ENCODE assay signal across 12 cellular contexts in the genomic region with DNA sequence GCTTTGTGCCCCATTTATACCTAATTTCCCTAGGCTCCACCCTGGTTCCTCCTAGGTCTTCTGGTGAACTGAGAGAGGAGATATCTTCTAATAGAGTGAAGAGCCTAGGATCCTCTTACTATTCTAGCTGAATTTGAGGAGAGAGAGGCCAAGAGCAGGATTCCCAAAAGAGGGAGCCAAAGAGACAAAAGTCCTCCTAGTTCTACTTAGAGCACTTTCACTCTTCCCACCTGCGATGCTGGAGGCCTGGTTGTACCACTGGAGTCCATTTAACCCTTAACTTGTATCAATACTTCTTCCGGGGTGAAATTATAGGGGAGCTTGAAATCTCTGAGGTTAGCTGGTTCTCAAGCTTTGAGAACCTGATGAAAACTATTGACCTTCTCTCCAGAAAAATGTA. TPM values are rescaled to one million over a fixed set of nuclear protein-coding genes. Genes with fewer than 3 reads are reported as not detected.
DNase-seq lines count a peak whose midpoint lies in the region; ATAC-seq and TF ChIP-seq lines count a peak whose summit lies in the region.
"Had no signal": no experiment of that assay in that cellular context is flagged by ENCODE, and none has a peak within 500 bp of the region (broad histone marks: within the 10 kb centered on the region; RNA-seq: fewer than 3 reads in every experiment).

No MANE protein-coding gene starts in this region.

- no peaks in the 10 kb centered on the region for H3K9me3 ChIP-seq in Panc1 (ENCODE audit: control insufficient read depth, insufficient read depth, low read depth, low read length)
- H3K9me3 ChIP-seq: upper lobe of right lung had no signal

- H3K4me1 Mint-ChIP-seq in natural killer cell treated with Interleukin-12 subunit alpha and Interleukin-12 subunit beta and Interleukin-15 and Interleukin-18, amount 100 ng/mL, for 72 hours (ENCODE audit: low read depth in 2 of 2): peaks cover 8 to 9% of the 10 kb centered on the region in 2 donors

- in situ Hi-C loops in Panc1 (cut with HindIII; ENCODE audit: low pct_unique_long_range_greater_than_20kb, low sequenced_read_pairs): no loop called here

- H3K27me3 ChIP-seq in Panc1 (ENCODE audit: control insufficient read depth, insufficient read depth, low read length): no peaks in the 10 kb centered on the region
- H3K27me3 ChIP-seq: upper lobe of right lung had no signal

- peaks cover 21% of the 10 kb centered on the region for H3K4me1 ChIP-seq in Panc1 (ENCODE audit: control insufficient read depth, insufficient read depth, low read length)

- CTCF ChIA-PET in Panc1 (lab: Charles Lee): interaction anchor here (0.8 to 3.0 kb wide), 5 partner anchors 65 to 163 kb away, joined by 3 to 19 read pairs (median 4); no protein-coding TSS in a partner anchor

- no peak for ATAC-seq in Panc1
- ATAC-seq in omental fat pad (ENCODE audit: low FRiP score): no peak
- no peak for ATAC-seq in natural killer cell treated with Interleukin-12 subunit alpha and Interleukin-12 subunit beta and Interleukin-15 and Interleukin-18, amount 100 ng/mL, for 72 hours
- no peak for ATAC-seq in GM18909 (IDR thresholded peaks at IDR 0.05; ENCODE audit: poor library complexity, unreplicated experiment)
- ATAC-seq: upper lobe of right lung had no signal

- POLR2A ChIA-PET in Panc1 (lab: Charles Lee): no interaction called here

- DNase-seq in A172 (ENCODE audit: low spot score): peak; percentile 57
- peak; percentile 51 for DNase-seq in ELR (ENCODE audit: low read depth)
- no peak for DNase-seq in Panc1 (ENCODE audit: low read depth, low spot score)
- DNase-seq in fibroblast of the aortic adventitia (ENCODE audit: low read depth): peak; percentile 63
- DNase-seq in omental fat pad (ENCODE audit: low spot score): no peak
- no peak for DNase-seq in DMS79 (lab: John Stamatoyannopoulos, UW)
- DNase-seq in natural killer cell treated with Interleukin-12 subunit alpha and Interleukin-12 subunit beta and Interleukin-15 and Interleukin-18, amount 100 ng/mL, for 72 hours (ENCODE audit: low spot score): no peak
- DNase-seq: DND-41, upper lobe of right lung had no signal

- no peaks in the 10 kb centered on the region for H3K27me3 Mint-ChIP-seq in natural killer cell treated with Interleukin-12 subunit alpha and Interleukin-12 subunit beta and Interleukin-15 and Interleukin-18, amount 100 ng/mL, for 72 hours
- H3K27me3 Mint-ChIP-seq: activated naive CD8-positive, alpha-beta T cell had no signal

- H3K36me3 ChIP-seq in Panc1 (ENCODE audit: control insufficient read depth, insufficient read depth, low read length): no peaks in the 10 kb centered on the region; the same call in 1 of the 2 replicates
- H3K36me3 ChIP-seq: upper lobe of right lung had no signal

- TF ChIP-seq CTCF in Panc1 (IDR thresholded peaks at IDR 0.05): peak; percentile 75
- peak; percentile 58 for TF ChIP-seq CTCF in fibroblast of the aortic adventitia (IDR thresholded peaks at IDR 0.05; ENCODE audit: insufficient read depth, low read length)
- TF ChIP-seq CTCF in omental fat pad (IDR thresholded peaks at IDR 0.05): no peak

- BruUV-seq in Panc1 (replicated peaks; lab: Mats Ljungman, UMichigan): no TSS peak

- no peaks in the 10 kb centered on the region for H3K36me3 Mint-ChIP-seq in natural killer cell treated with Interleukin-12 subunit alpha and Interleukin-12 subunit beta and Interleukin-15 and Interleukin-18, amount 100 ng/mL, for 72 hours
- H3K36me3 Mint-ChIP-seq: activated naive CD8-positive, alpha-beta T cell had no signal

- no peak overlapping the region for H3K27ac ChIP-seq in Panc1 (ENCODE audit: low read length)
- H3K27ac ChIP-seq: skin epidermis, upper lobe of right lung had no signal

- H3K4me3 ChIP-seq in Panc1 (ENCODE audit: low read depth in 2 of 2, low read length in 2 of 2) (no peak overlapping the region), fibroblast of the aortic adventitia (ENCODE audit: low read depth, low read length) (no peak overlapping the region)
- H3K4me3 ChIP-seq: skin epidermis, upper lobe of right lung had no signal

- intact Hi-C loops in Panc1 (cut with micrococcal nuclease; ENCODE audit: unreplicated experiment): loop anchor here (5.0 kb wide), 2 partner anchors 69 to 159 kb away; no protein-coding TSS in a partner anchor

- no peak overlapping the region for H3K4me3 Mint-ChIP-seq in natural killer cell treated with Interleukin-12 subunit alpha and Interleukin-12 subunit beta and Interleukin-15 and Interleukin-18, amount 100 ng/mL, for 72 hours
- H3K4me3 Mint-ChIP-seq: activated naive CD8-positive, alpha-beta T cell had no signal

- no peak overlapping the region for H3K27ac Mint-ChIP-seq in natural killer cell treated with Interleukin-12 subunit alpha and Interleukin-12 subunit beta and Interleukin-15 and Interleukin-18, amount 100 ng/mL, for 72 hours
- H3K27ac Mint-ChIP-seq: activated naive CD8-positive, alpha-beta T cell had no signal

- H3K9me3 Mint-ChIP-seq in natural killer cell treated with Interleukin-12 subunit alpha and Interleukin-12 subunit beta and Interleukin-15 and Interleukin-18, amount 100 ng/mL, for 72 hours: no peaks in the 10 kb centered on the region

RNA-seq across cellular contexts. Expression of gene SSH2, which starts 3.4 kb away (rescaled TPM):
- 11.1 and 13.8 TPM in 2 replicates for total RNA-seq in A172 (2014; rRNA removed; shearing (Covaris generic))
- total RNA-seq in Panc1 (2021; ENCODE audit: unreplicated experiment) (30.6 TPM), fibroblast of the aortic adventitia (ENCODE audit: low replicate concordance) (15.9 and 21.1 TPM in 2 replicates), omental fat pad (10 to 100 TPM; 25.1 to 88.0 (median 35.8) TPM)
- 13.6 TPM for polyA plus RNA-seq in Panc1 (2012; ENCODE audit: insufficient read length)
- total RNA-seq in natural killer cell treated with Interleukin-12 subunit alpha and Interleukin-12 subunit beta and Interleukin-15 and Interleukin-18, amount 100 ng/mL, for 72 hours: 10 to 100 TPM; 44.4 to 72.2 TPM

RNA-seq across cellular contexts. Expression of gene EFCAB5, which starts 8.1 kb away (rescaled TPM):
- total RNA-seq in A172 (2014; rRNA removed; shearing (Covaris generic)): not detected in 2 replicates
- 0.39 TPM for total RNA-seq in Panc1 (2021; ENCODE audit: unreplicated experiment)
- 0.56 TPM for polyA plus RNA-seq in Panc1 (2012; ENCODE audit: insufficient read length)
- 0.36 and 1.3 TPM in 2 replicates for total RNA-seq in fibroblast of the aortic adventitia (ENCODE audit: low replicate concordance)
- under 1 TPM in 2 of 4 donors, not detected in 2; 0.46 to 0.47 TPM for total RNA-seq in omental fat pad
- total RNA-seq in natural killer cell treated with Interleukin-12 subunit alpha and Interleukin-12 subunit beta and Interleukin-15 and Interleukin-18, amount 100 ng/mL, for 72 hours: 1 to 10 TPM in 1 of 2 donors, under 1 TPM in 1; 0.42 to 2.5 TPM

Comparison
In these comparisons a context has a peak if more than half of its experiments do, and no peak if none do; other contexts are left out.
1. DNase-seq: peak in A172 (single experiment), ELR (single experiment) and fibroblast of the aortic adventitia (single experiment); none in Panc1 (single experiment), omental fat pad (single experiment), DMS79 (single experiment) and natural killer cell treated with Interleukin-12 subunit alpha and Interleukin-12 subunit beta and Interleukin-15 and Interleukin-18, amount 100 ng/mL, for 72 hours (single experiment).
2. CTCF ChIP-seq: peak in Panc1 (single experiment) and fibroblast of the aortic adventitia (single experiment); none in omental fat pad (0 of 3).